Comparison of ENCODE assay signal across 8 cellular contexts in genomic region chrX:39688576-39689373, GRCh38.
DNase-seq lines count a peak whose midpoint lies in the region; ATAC-seq, FAIRE-seq and TF ChIP-seq lines count a peak whose summit lies in the region.

No MANE protein-coding gene starts in this region.

- H3K36me3 ChIP-seq in GM06990 (ENCODE audit: control insufficient read depth, insufficient read depth, low read length) = no peaks in the 10 kb centered on the region

- DNase-seq in GM06990 (ENCODE audit: extremely low read depth, insufficient read length) (no peak), NCI-H2107 (lab: John Stamatoyannopoulos, UW) (peak; percentile 53), globus pallidus (ENCODE audit: low spot score) (peak; percentile 81), occipital lobe (lab: John Stamatoyannopoulos, UW) (peak; percentile 39), activated gamma-delta T cell (lab: John Stamatoyannopoulos, UW) (no peak), GM12891 (ENCODE audit: insufficient read length, low spot score) (no peak)
- DNase-seq in activated naive CD4-positive, alpha-beta T cell treated with anti-CD3 and anti-CD28 coated beads for 36 hours = peak; percentile 31

- H3K36me3 Mint-ChIP-seq in activated naive CD4-positive, alpha-beta T cell treated with anti-CD3 and anti-CD28 coated beads for 36 hours (ENCODE audit: low read depth) = no peaks in the 10 kb centered on the region

- CTCF ChIA-PET in activated naive CD4-positive, alpha-beta T cell treated with anti-CD3 and anti-CD28 coated beads for 36 hours (lab: Charles Lee) = interaction anchor here (1.0 kb wide), 1 partner anchor 42 kb away, joined by 3 read pairs; no protein-coding TSS in a partner anchor

- TF ChIP-seq POLR2A in GM12891 (IDR thresholded peaks at IDR 0.05; ENCODE audit: low read depth, low read length) = no peak

- peak overlapping the region; percentile 15 for H3K4me3 Mint-ChIP-seq in activated naive CD4-positive, alpha-beta T cell treated with anti-CD3 and anti-CD28 coated beads for 36 hours

- no peak for ATAC-seq in HG03175 (IDR thresholded peaks at IDR 0.05; ENCODE audit: unreplicated experiment)

- no peaks in the 10 kb centered on the region for H3K27me3 Mint-ChIP-seq in activated naive CD4-positive, alpha-beta T cell treated with anti-CD3 and anti-CD28 coated beads for 36 hours (ENCODE audit: low read depth)

- peaks cover 5% of the 10 kb centered on the region; the same call in 1 of the 2 replicates for H3K27me3 ChIP-seq in GM06990 (replicated peaks; ENCODE audit: control insufficient read depth, insufficient read depth, low read length)

- FAIRE-seq in GM12891 (lab: Jason Lieb, UNC) = no peak

- TF ChIP-seq CTCF in GM06990 (IDR thresholded peaks at IDR 0.05; ENCODE audit: insufficient read depth, low read length, poor library complexity, severe bottlenecking) = no peak

- H3K4me3 ChIP-seq in GM06990 (replicated peaks; ENCODE audit: low read depth, low read length) = peak overlapping the region; percentile 5

- no peak overlapping the region for H3K27ac Mint-ChIP-seq in activated naive CD4-positive, alpha-beta T cell treated with anti-CD3 and anti-CD28 coated beads for 36 hours

- peaks cover 3% of the 10 kb centered on the region for H3K4me1 Mint-ChIP-seq in activated naive CD4-positive, alpha-beta T cell treated with anti-CD3 and anti-CD28 coated beads for 36 hours (ENCODE audit: low read depth)

- H3K9me3 Mint-ChIP-seq in activated naive CD4-positive, alpha-beta T cell treated with anti-CD3 and anti-CD28 coated beads for 36 hours = no peaks in the 10 kb centered on the region

- intact Hi-C loops in activated naive CD4-positive, alpha-beta T cell treated with anti-CD3 and anti-CD28 coated beads for 36 hours (cut with micrococcal nuclease) = no loop called here

TF ChIP-seq in GM12891, 5 proteins besides CTCF, POLR2A, EP300 and RAD21:
- TF ChIP-seq SPI1 (IDR thresholded peaks at IDR 0.05; ENCODE audit: low read depth, low read length) (no peak), TAF1 (IDR thresholded peaks at IDR 0.05; ENCODE audit: low read depth, low read length) (no peak), POLR2AphosphoS5 (IDR thresholded peaks at IDR 0.05; ENCODE audit: low read depth, low read length) (no peak), PAX5 (IDR thresholded peaks at IDR 0.05; ENCODE audit: insufficient read depth, low read length, severe bottlenecking) (no peak), POU2F2 (IDR thresholded peaks at IDR 0.05; ENCODE audit: low read depth, low read length) (no peak)

Comparison
In these comparisons a context has a peak if more than half of its experiments do, and no peak if none do; other contexts are left out.
1. DNase-seq: peak in NCI-H2107 (single experiment), activated naive CD4-positive, alpha-beta T cell treated with anti-CD3 and anti-CD28 coated beads for 36 hours (single experiment), globus pallidus (single experiment) and occipital lobe (single experiment); none in GM06990 (single experiment), activated gamma-delta T cell (single experiment) and GM12891 (single experiment).